Comparison of ENCODE assay signal across 11 cellular contexts in the genomic region with DNA sequence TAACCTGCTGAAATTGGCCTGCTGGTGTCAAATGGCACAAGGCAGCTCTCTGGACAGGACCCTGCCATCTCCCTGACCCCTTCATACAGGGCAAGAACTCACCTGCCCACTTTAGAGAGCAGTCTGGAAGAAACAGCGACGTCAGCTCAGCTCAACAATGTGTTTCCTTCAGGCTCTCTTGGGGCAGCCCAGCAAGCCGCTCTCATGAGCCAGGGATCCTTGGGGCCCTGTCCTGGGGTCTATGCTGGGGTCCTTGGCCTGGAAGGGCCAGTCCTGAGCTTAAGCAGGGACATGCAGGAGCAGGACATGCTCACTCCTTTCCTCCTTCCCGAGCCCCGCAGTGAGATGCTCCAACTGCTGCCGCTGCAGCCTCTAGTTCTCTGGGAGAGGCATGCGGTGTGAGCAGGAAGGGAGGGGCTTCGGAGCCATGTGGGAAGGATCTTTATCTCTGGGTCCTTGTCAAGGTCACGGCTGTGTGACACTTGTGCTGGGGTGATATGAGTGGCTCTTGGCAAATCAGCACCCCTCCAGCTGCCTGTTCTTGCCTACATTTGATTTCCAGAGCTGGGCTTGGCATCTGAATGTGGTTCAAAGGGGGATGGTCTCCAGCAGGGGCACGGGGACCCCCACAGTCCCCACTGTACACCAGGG. TPM values are rescaled to one million over a fixed set of nuclear protein-coding genes. Genes with fewer than 3 reads are reported as not detected.
DNase-seq lines count a peak whose midpoint lies in the region; ATAC-seq and TF ChIP-seq lines count a peak whose summit lies in the region.
"Had no signal": no experiment of that assay in that cellular context is flagged by ENCODE, and none has a peak within 500 bp of the region (broad histone marks: within the 10 kb centered on the region; RNA-seq: fewer than 3 reads in every experiment).

No MANE protein-coding gene starts in this region.

- ATAC-seq in Right ventricle myocardium superior (ENCODE audit: poor library complexity) (peak; percentile 10), Right ventricle myocardium inferior (no peak), HG03565 (IDR thresholded peaks at IDR 0.05; ENCODE audit: unreplicated experiment) (no peak)

- no peak for TF ChIP-seq CTCF in esophagus muscularis mucosa (IDR thresholded peaks at IDR 0.05)

- DNase-seq in Right ventricle myocardium superior (no peak), Right ventricle myocardium inferior (ENCODE audit: missing footprints) (no peak), esophagus muscularis mucosa (ENCODE audit: extremely low spot score) (no peak), neuronal stem cell (ENCODE audit: low spot score) (no peak), cerebellar cortex (ENCODE audit: low spot score) (no peak), amniotic stem cell (lab: John Stamatoyannopoulos, UW) (no peak), kidney glomerular epithelial cell (lab: John Stamatoyannopoulos, UW) (no peak)
- DNase-seq: activated T-cell treated with anti-CD3 and anti-CD28 coated beads for 4 hours; effector CD4-positive, alpha-beta T cell; NCI-H1105 treated with DMSO at 0.1 percent for 48 hours had no signal

- intact Hi-C loops in Right ventricle myocardium superior (cut with DNase I) (no loop called here), Right ventricle myocardium inferior (cut with DNase I) (loop anchor here (2.0 kb wide), 1 partner anchor 41 kb away; no protein-coding TSS in a partner anchor), esophagus muscularis mucosa (cut with DNase I) (no loop called here)

- H3K4me1 ChIP-seq in esophagus muscularis mucosa, result peaks cover 55 to 74% (median 64%) of the 10 kb centered on the region in 4 donors
- H3K4me1 ChIP-seq in neuronal stem cell (ENCODE audit: control insufficient read depth in 2 of 2, insufficient read depth in 1 of 2, low read depth in 1 of 2, low read length in 2 of 2), result peaks cover 5 to 10% of the 10 kb centered on the region in 2 donors

- H4K91ac ChIP-seq in neuronal stem cell (ENCODE audit: low read depth, low read length, poor library complexity), result no peak overlapping the region

- peak overlapping the region; percentile 75 to 88 (median 78) for H3K27ac ChIP-seq in esophagus muscularis mucosa (replicated peaks in 1 of 4)
- no peak overlapping the region for H3K27ac ChIP-seq in neuronal stem cell (replicated peaks; ENCODE audit: low read length)

- no peaks in the 10 kb centered on the region for H3K79me1 ChIP-seq in neuronal stem cell (ENCODE audit: low read depth, low read length)

- H3K36me3 ChIP-seq in esophagus muscularis mucosa, result peaks cover 0 to 3% (median 0%) of the 10 kb centered on the region in 4 donors
- no peaks in the 10 kb centered on the region for H3K36me3 ChIP-seq in neuronal stem cell (replicated peaks in 1 of 2; ENCODE audit: control insufficient read depth in 2 of 2, insufficient read depth in 2 of 2, low read length in 2 of 2)

- H3K9ac ChIP-seq in neuronal stem cell (ENCODE audit: low read depth, low read length, poor library complexity), result no peak overlapping the region

- peak overlapping the region; percentile 39 for H3K23ac ChIP-seq in neuronal stem cell (ENCODE audit: low read depth, low read length, poor library complexity)

- no peak for TF ChIP-seq POLR2A in esophagus muscularis mucosa (IDR thresholded peaks at IDR 0.05; ENCODE audit: low read depth)

- TF ChIP-seq EP300 in esophagus muscularis mucosa (IDR thresholded peaks at IDR 0.05), result no peak

- H4K8ac ChIP-seq in neuronal stem cell (ENCODE audit: low read depth, low read length), result no peak overlapping the region

- H3K4me3 ChIP-seq in esophagus muscularis mucosa, result peak overlapping the region; percentile 9 to 79 (median 34)
- H3K4me3 ChIP-seq in neuronal stem cell (ENCODE audit: low read length in 2 of 2), result no peak overlapping the region

- H3K4me2 ChIP-seq in neuronal stem cell (ENCODE audit: insufficient read depth, low read length, poor library complexity, severe bottlenecking), result no peak overlapping the region

- no peak overlapping the region for H3K14ac ChIP-seq in neuronal stem cell (ENCODE audit: low read length)

- H3K27me3 ChIP-seq in esophagus muscularis mucosa (peaks cover 0 to 6% (median 0%) of the 10 kb centered on the region in 4 donors), neuronal stem cell (ENCODE audit: control insufficient read depth in 3 of 3, insufficient read depth in 3 of 3, low read depth in 1 of 3, low read length in 3 of 3) (peaks cover 0 to 86% (median 15%) of the 10 kb centered on the region in 3 experiments)

- H2AFZ ChIP-seq in neuronal stem cell (ENCODE audit: low read length), result peak overlapping the region; percentile 76

- H2BK120ac ChIP-seq in neuronal stem cell (ENCODE audit: low read depth, low read length), result no peak overlapping the region

- H2BK5ac ChIP-seq in neuronal stem cell (ENCODE audit: low read length), result peak overlapping the region; percentile 20

- peak overlapping the region; percentile 24 for H2AK5ac ChIP-seq in neuronal stem cell (ENCODE audit: low read depth, low read length)

- H2BK12ac ChIP-seq in neuronal stem cell (ENCODE audit: low read length), result no peak overlapping the region

- 46% methylated on average over 7 of the region's 10 CpGs for WGBS in esophagus muscularis mucosa
- WGBS in neuronal stem cell (ENCODE audit: extremely low coverage in 2 of 2, insufficient read length in 2 of 2, insufficient replicate concordance in 1 of 2), 2 donors, result no CpG with 5 or more reads among the region's 10 CpGs

- peak overlapping the region; percentile 31 for H3K18ac ChIP-seq in neuronal stem cell (ENCODE audit: low read length)

- peak overlapping the region; percentile 43 for H2BK15ac ChIP-seq in neuronal stem cell (ENCODE audit: low read length)

- H3K9me3 ChIP-seq in esophagus muscularis mucosa, result no peaks in the 10 kb centered on the region
- no peaks in the 10 kb centered on the region for H3K9me3 ChIP-seq in neuronal stem cell (replicated peaks in 1 of 2; ENCODE audit: control insufficient read depth in 2 of 2, insufficient read depth in 1 of 2, low read depth in 1 of 2, low read length in 2 of 2)

- H3K4ac ChIP-seq in neuronal stem cell (ENCODE audit: low read length), result no peak overlapping the region

RNA-seq across cellular contexts. Expression of a gene that starts 3.4 kb away (rescaled TPM):
- total RNA-seq in Right ventricle myocardium superior (143 TPM), Right ventricle myocardium inferior (240 TPM), esophagus muscularis mucosa (100 to 1,000 TPM in 1 of 4 donors, 10 to 100 TPM in 3; 31.1 to 115 (median 70.4) TPM)
- polyA plus RNA-seq in neuronal stem cell (2013, experiment 1 of 2), result 1.3 TPM
- 1.6 TPM for polyA plus RNA-seq in neuronal stem cell (2013, experiment 2 of 2)

RNA-seq across cellular contexts. Expression of a gene that starts 17.8 kb away (rescaled TPM):
- total RNA-seq in Right ventricle myocardium superior, result 29.8 TPM
- 31.1 TPM for total RNA-seq in Right ventricle myocardium inferior
- total RNA-seq in esophagus muscularis mucosa, result 10 to 100 TPM; 21.2 to 33.7 (median 27.0) TPM
- polyA plus RNA-seq in neuronal stem cell (2013, experiment 1 of 2), result 30.7 TPM
- 30.5 TPM for polyA plus RNA-seq in neuronal stem cell (2013, experiment 2 of 2)

RNA-seq across cellular contexts. Expression of a gene that starts 47.2 kb away (rescaled TPM):
- total RNA-seq in Right ventricle myocardium superior (29.1 TPM), Right ventricle myocardium inferior (29.8 TPM), esophagus muscularis mucosa (10 to 100 TPM; 10.4 to 23.7 (median 19.1) TPM)
- 17.4 TPM for polyA plus RNA-seq in neuronal stem cell (2013, experiment 1 of 2)
- 18.1 TPM for polyA plus RNA-seq in neuronal stem cell (2013, experiment 2 of 2)

RNA-seq across cellular contexts. Expression of a gene that starts 47.7 kb away (rescaled TPM):
- total RNA-seq in Right ventricle myocardium superior (499 TPM), Right ventricle myocardium inferior (611 TPM), esophagus muscularis mucosa (100 to 1,000 TPM; 106 to 284 (median 197) TPM)
- polyA plus RNA-seq in neuronal stem cell (2013, experiment 1 of 2), result 36.5 TPM
- 36.6 TPM for polyA plus RNA-seq in neuronal stem cell (2013, experiment 2 of 2)

Comparison
In these comparisons a context has a peak if more than half of its experiments do, and no peak if none do; other contexts are left out.
1. H3K4me3 ChIP-seq: peak in esophagus muscularis mucosa (4 of 4); none in neuronal stem cell (0 of 2).